17 cellular contexts compared by ENCODE assay signal in genomic region chr17:77118251-77118928, GRCh38. TPM values are rescaled to one million over a fixed set of nuclear protein-coding genes. Genes with fewer than 3 reads are reported as not detected.
DNase-seq lines count a peak whose midpoint lies in the region; ATAC-seq and TF ChIP-seq lines count a peak whose summit lies in the region.
"Had no signal": no experiment of that assay in that cellular context is flagged by ENCODE, and none has a peak within 500 bp of the region (broad histone marks: within the 10 kb centered on the region; RNA-seq: fewer than 3 reads in every experiment).

No MANE protein-coding gene starts in this region.

- H3K36me3 ChIP-seq in Panc1 (ENCODE audit: control insufficient read depth, insufficient read depth, low read length) (no peaks in the 10 kb centered on the region), lower lobe of right lung (no peaks in the 10 kb centered on the region), spleen (no peaks in the 10 kb centered on the region)

- H3K27me3 ChIP-seq in Panc1 (ENCODE audit: control insufficient read depth, insufficient read depth, low read length) (no peaks in the 10 kb centered on the region), lower lobe of right lung (ENCODE audit: low read depth) (no peaks in the 10 kb centered on the region), spleen (replicated peaks in 1 of 7) (no peaks in the 10 kb centered on the region)

- 74 to 86% (median 84%) methylated on average over 18 of the region's 18 CpGs for WGBS in spleen, 5 donors

- POLR2A ChIA-PET in Panc1 (lab: Charles Lee), result no interaction called here

- H3K9me3 ChIP-seq in Panc1 (ENCODE audit: control insufficient read depth, insufficient read depth, low read depth, low read length) (no peaks in the 10 kb centered on the region), lower lobe of right lung (no peaks in the 10 kb centered on the region), spleen (no peaks in the 10 kb centered on the region)

- ATAC-seq in Panc1 (no peak), lower lobe of right lung (peak in 1 of 2 donors; percentile 37), HG03095 (IDR thresholded peaks at IDR 0.05; ENCODE audit: unreplicated experiment) (no peak), HG02870 (IDR thresholded peaks at IDR 0.05; ENCODE audit: unreplicated experiment) (no peak)
- ATAC-seq: naive thymus-derived CD4-positive, alpha-beta T cell; PC-3; WTC11 had no signal

- no TSS peak for BruUV-seq in Panc1 (replicated peaks; lab: Mats Ljungman, UMichigan)

- H3K27ac ChIP-seq in Panc1 (ENCODE audit: low read length) (peak overlapping the region; percentile 95), lower lobe of right lung (peak overlapping the region; percentile 74), spleen (peak overlapping the region in 5 of 8 donors; percentile 20 to 90 (median 76))

- no peak for DNase-seq in Panc1 (ENCODE audit: low read depth, low spot score)
- DNase-seq in fibroblast of pulmonary artery (ENCODE audit: low read depth), result peak; percentile 87
- DNase-seq in lower lobe of right lung, result no peak
- no peak for DNase-seq in spleen
- no peak for DNase-seq in DMS53 (lab: John Stamatoyannopoulos, UW)
- DNase-seq in stimulated activated CD8-positive, alpha-beta memory T cell treated with anti-CD3 and anti-CD28 coated beads, Interleukin-4, amount 100 ng/mL, for 48 hours, result no peak
- DNase-seq: activated naive CD4-positive, alpha-beta T cell; H7; Kasumi-1; left cardiac atrium; naive thymus-derived CD4-positive, alpha-beta T cell; NCI-H1694; NCI-H524; PC-3 had no signal

- in situ Hi-C loops in Panc1 (cut with HindIII; ENCODE audit: low pct_unique_long_range_greater_than_20kb, low sequenced_read_pairs), result no loop called here

- H3K4me1 ChIP-seq in Panc1 (ENCODE audit: control insufficient read depth, insufficient read depth, low read length) (peaks cover 40% of the 10 kb centered on the region), lower lobe of right lung (peaks cover 81% of the 10 kb centered on the region), spleen (peaks cover 0 to 78% (median 31%) of the 10 kb centered on the region in 6 donors)

- intact Hi-C loops in Panc1 (cut with micrococcal nuclease; ENCODE audit: unreplicated experiment), result no loop called here
- intact Hi-C loops in lower lobe of right lung (cut with DNase I), result no loop called here
- intact Hi-C loops in spleen (cut with DNase I; ENCODE audit: low total_unique reads), result no loop called here

- CTCF ChIA-PET in Panc1 (lab: Charles Lee), result no interaction called here

- H3K4me3 ChIP-seq in Panc1 (ENCODE audit: low read depth in 2 of 2, low read length in 2 of 2), result no peak overlapping the region
- no peak overlapping the region for H3K4me3 ChIP-seq in fibroblast of pulmonary artery (replicated peaks; ENCODE audit: low read depth, low read length)
- H3K4me3 ChIP-seq in lower lobe of right lung, result no peak overlapping the region
- H3K4me3 ChIP-seq in spleen, result no peak overlapping the region

- no peak for TF ChIP-seq POLR2A in spleen (IDR thresholded peaks at IDR 0.05)

- TF ChIP-seq CTCF in Panc1 (IDR thresholded peaks at IDR 0.05), result no peak
- TF ChIP-seq CTCF in fibroblast of pulmonary artery (IDR thresholded peaks at IDR 0.05; ENCODE audit: low read length, missing control alignments), result no peak
- TF ChIP-seq CTCF in lower lobe of right lung (IDR thresholded peaks at IDR 0.05), result no peak
- TF ChIP-seq CTCF in spleen (IDR thresholded peaks at IDR 0.05 in 8 of 11, conservative IDR thresholded peaks at IDR 0.05 in 3 of 11), result no peak

RNA-seq across cellular contexts. Expression of gene SEC14L1, which starts 22.4 kb away (rescaled TPM):
- total RNA-seq in Panc1 (2021; ENCODE audit: unreplicated experiment) (279 TPM), lower lobe of right lung (146 TPM), spleen (100 to 1,000 TPM; 152 to 202 (median 182) TPM)
- 156 TPM for polyA plus RNA-seq in Panc1 (2012; ENCODE audit: insufficient read length)
- 10 to 100 TPM; 14.5 to 37.6 (median 18.0) TPM for polyA plus RNA-seq in spleen
